12 cellular contexts compared by ENCODE assay signal in genomic region chr3:197023998-197024651, GRCh38. TPM values are rescaled to one million over a fixed set of nuclear protein-coding genes. Genes with fewer than 3 reads are reported as not detected.
DNase-seq lines count a peak whose midpoint lies in the region; ATAC-seq and TF ChIP-seq lines count a peak whose summit lies in the region.
"Had no signal": no experiment of that assay in that cellular context is flagged by ENCODE, and none has a peak within 500 bp of the region (broad histone marks: within the 10 kb centered on the region; RNA-seq: fewer than 3 reads in every experiment).

No MANE protein-coding gene starts in this region.

- WGBS in heart right ventricle, 2 donors, result 68 to 78% methylated on average over 36 of the region's 36 CpGs

- no peaks in the 10 kb centered on the region for H3K9me3 ChIP-seq in heart right ventricle

- peaks cover 0 to 39% (median 6%) of the 10 kb centered on the region in 7 donors for H3K27me3 ChIP-seq in heart right ventricle

- H3K36me3 Mint-ChIP-seq in IgD-negative memory B cell (no peaks in the 10 kb centered on the region), endothelial cell (ENCODE audit: low read depth, unreplicated experiment) (no peaks in the 10 kb centered on the region)
- peaks cover 47 to 50% of the 10 kb centered on the region in 2 donors for H3K36me3 Mint-ChIP-seq in stimulated activated naive B cell treated with anti-CD40 and anti-IgM and Interleukin-4, amounts not matched to agents 10 μg/mL and 1 μg/mL and 100 μg/mL, for 72 hours

- H3K4me1 Mint-ChIP-seq in IgD-negative memory B cell (peaks cover 6 to 17% (median 15%) of the 10 kb centered on the region in 3 donors), endothelial cell (ENCODE audit: unreplicated experiment) (no peaks in the 10 kb centered on the region)
- peaks cover 48 to 69% of the 10 kb centered on the region in 2 donors for H3K4me1 Mint-ChIP-seq in stimulated activated naive B cell treated with anti-CD40 and anti-IgM and Interleukin-4, amounts not matched to agents 10 μg/mL and 1 μg/mL and 100 μg/mL, for 72 hours

- H3K27me3 Mint-ChIP-seq in IgD-negative memory B cell (peaks cover 9% of the 10 kb centered on the region), endothelial cell (ENCODE audit: unreplicated experiment) (peaks cover 10% of the 10 kb centered on the region)
- peaks cover 23 to 34% of the 10 kb centered on the region in 2 donors for H3K27me3 Mint-ChIP-seq in stimulated activated naive B cell treated with anti-CD40 and anti-IgM and Interleukin-4, amounts not matched to agents 10 μg/mL and 1 μg/mL and 100 μg/mL, for 72 hours
- H3K27me3 Mint-ChIP-seq: stimulated activated naive CD8-positive, alpha-beta T cell treated with anti-CD3 and anti-CD28 coated beads, Interleukin-15, Interleukin-2, amounts not matched to agents 100 ng/mL and 50 ng/mL, for 24 hours had no signal

- H3K27ac ChIP-seq in heart right ventricle, result no peak overlapping the region
- H3K27ac ChIP-seq: VCaP had no signal

- H3K36me3 ChIP-seq in heart right ventricle, result no peaks in the 10 kb centered on the region

- TF ChIP-seq CTCF in heart right ventricle (IDR thresholded peaks at IDR 0.05) (no peak), endothelial cell (IDR thresholded peaks at IDR 0.05; ENCODE audit: unreplicated experiment) (no peak)

- H3K4me3 ChIP-seq in heart right ventricle, result peak overlapping the region in 4 of 10 donors; percentile 10 to 24 (median 14)

- peak overlapping the region in 1 of 3 donors; percentile 95 for H3K27ac Mint-ChIP-seq in IgD-negative memory B cell
- H3K27ac Mint-ChIP-seq in endothelial cell (ENCODE audit: unreplicated experiment), result no peak overlapping the region
- H3K27ac Mint-ChIP-seq in stimulated activated naive B cell treated with anti-CD40 and anti-IgM and Interleukin-4, amounts not matched to agents 10 μg/mL and 1 μg/mL and 100 μg/mL, for 72 hours, result peak overlapping the region; percentile 93
- H3K27ac Mint-ChIP-seq: stimulated activated naive CD8-positive, alpha-beta T cell treated with anti-CD3 and anti-CD28 coated beads, Interleukin-15, Interleukin-2, amounts not matched to agents 100 ng/mL and 50 ng/mL, for 24 hours had no signal

- no peak for ATAC-seq in heart right ventricle
- no peak for ATAC-seq in stimulated activated naive B cell treated with anti-CD40 and anti-IgM and Interleukin-4, amounts not matched to agents 10 μg/mL and 1 μg/mL and 100 μg/mL, for 72 hours (replicated peaks)

- no peaks in the 10 kb centered on the region for H3K9me3 Mint-ChIP-seq in IgD-negative memory B cell
- no peaks in the 10 kb centered on the region for H3K9me3 Mint-ChIP-seq in endothelial cell (ENCODE audit: unreplicated experiment)
- H3K9me3 Mint-ChIP-seq in stimulated activated naive B cell treated with anti-CD40 and anti-IgM and Interleukin-4, amounts not matched to agents 10 μg/mL and 1 μg/mL and 100 μg/mL, for 72 hours, result no peaks in the 10 kb centered on the region
- H3K9me3 Mint-ChIP-seq: stimulated activated naive CD8-positive, alpha-beta T cell treated with anti-CD3 and anti-CD28 coated beads, Interleukin-15, Interleukin-2, amounts not matched to agents 100 ng/mL and 50 ng/mL, for 24 hours had no signal

- DNase-seq in cardiac septum (ENCODE audit: low spot score) (peak; percentile 66), heart right ventricle (no peak), endothelial cell (ENCODE audit: low spot score) (no peak), anterior cingulate cortex (lab: John Stamatoyannopoulos, UW) (no peak), NCI-H2196 treated with DMSO at 0.1 percent for 48 hours (lab: John Stamatoyannopoulos, UW; ENCODE audit: unreplicated experiment) (no peak), NCI-H146 (lab: John Stamatoyannopoulos, UW) (no peak)
- no peak for DNase-seq in stimulated activated naive B cell treated with anti-CD40 and anti-IgM and Interleukin-4, amounts not matched to agents 10 μg/mL and 1 μg/mL and 100 μg/mL, for 72 hours
- DNase-seq: hypothalamus, mesendoderm had no signal

- H3K4me3 Mint-ChIP-seq in IgD-negative memory B cell (peak overlapping the region in 3 of 4 donors; percentile 79 to 87 (median 80)), endothelial cell (ENCODE audit: unreplicated experiment) (peak overlapping the region; percentile 67)
- H3K4me3 Mint-ChIP-seq in stimulated activated naive B cell treated with anti-CD40 and anti-IgM and Interleukin-4, amounts not matched to agents 10 μg/mL and 1 μg/mL and 100 μg/mL, for 72 hours, result peak overlapping the region; percentile 77 to 79

- intact Hi-C loops in cardiac septum (cut with DNase I) (no loop called here), heart right ventricle (cut with DNase I) (no loop called here)

- H3K4me1 ChIP-seq in heart right ventricle, result peaks cover 0 to 29% (median 18%) of the 10 kb centered on the region in 9 donors

RNA-seq across cellular contexts. Expression of gene MELTF, which starts 5.5 kb away (rescaled TPM):
- total RNA-seq in cardiac septum, result 10.8 TPM
- 10 to 100 TPM in 3 of 10 donors, 1 to 10 TPM in 7; 2.5 to 27.5 (median 6.3) TPM for total RNA-seq in heart right ventricle
- polyA plus RNA-seq in heart right ventricle, result 10 to 100 TPM in 1 of 2 donors, 1 to 10 TPM in 1; 8.5 to 31.4 TPM
- polyA plus RNA-seq in IgD-negative memory B cell, result not detected
- total RNA-seq in endothelial cell (ENCODE audit: unreplicated experiment), result 2.9 TPM

RNA-seq across cellular contexts. Expression of gene PIGZ, which starts 55.5 kb away (rescaled TPM):
- 5.9 TPM for total RNA-seq in cardiac septum
- 1 to 10 TPM; 4.4 to 7.7 (median 6.0) TPM for total RNA-seq in heart right ventricle
- polyA plus RNA-seq in heart right ventricle, result 1 to 10 TPM; 2.2 to 7.3 TPM
- polyA plus RNA-seq in IgD-negative memory B cell, result 2.1 TPM
- 3.5 TPM for total RNA-seq in endothelial cell (ENCODE audit: unreplicated experiment)
